In genomic region chr11:44950036-44950624, GRCh38 we compare ENCODE assay signal across 8 cellular contexts. TPM values are rescaled to one million over a fixed set of nuclear protein-coding genes. Genes with fewer than 3 reads are reported as not detected.
DNase-seq lines count a peak whose midpoint lies in the region; ATAC-seq and TF ChIP-seq lines count a peak whose summit lies in the region.

No MANE protein-coding gene starts in this region.

- H3K27ac ChIP-seq in CD4-positive, CD25-positive, alpha-beta regulatory T cell (ENCODE audit: insufficient read depth, low read length, poor library complexity, severe bottlenecking): no peak overlapping the region

- no peaks in the 10 kb centered on the region for H3K27me3 ChIP-seq in CD4-positive, CD25-positive, alpha-beta regulatory T cell (ENCODE audit: control insufficient read depth, insufficient read depth, low read length)

- ATAC-seq in CD4-positive, CD25-positive, alpha-beta regulatory T cell (ENCODE audit: low read depth in 2 of 2): no peak
- peak; percentile 22 for ATAC-seq in stimulated activated effector memory CD8-positive, alpha-beta T cell treated with anti-CD3 and anti-CD28 coated beads, Interleukin-12 subunit alpha, Interleukin-12 subunit beta, amount 100 ng/mL, for 72 hours
- ATAC-seq in HG03196 (IDR thresholded peaks at IDR 0.05; ENCODE audit: unreplicated experiment) (no peak), GM18520 (IDR thresholded peaks at IDR 0.05; ENCODE audit: unreplicated experiment) (no peak)

- DNase-seq in CD4-positive, CD25-positive, alpha-beta regulatory T cell: no peak
- peak; percentile 75 for DNase-seq in NCI-H69 (lab: John Stamatoyannopoulos, UW)
- DNase-seq in astrocyte of the spinal cord (ENCODE audit: low read depth, low spot score): no peak
- DNase-seq in left kidney (ENCODE audit: low read depth, low spot score): peak; percentile 80
- peak; percentile 32 to 71 for DNase-seq in stimulated activated effector memory CD8-positive, alpha-beta T cell treated with anti-CD3 and anti-CD28 coated beads, Interleukin-12 subunit alpha, Interleukin-12 subunit beta, amount 100 ng/mL, for 72 hours (ENCODE audit: low spot score in 2 of 2)
- DNase-seq in NCI-H1436 treated with DMSO at 0.1 percent for 48 hours (lab: John Stamatoyannopoulos, UW): no peak

- H3K9me3 Mint-ChIP-seq in CD4-positive, CD25-positive, alpha-beta regulatory T cell: no peaks in the 10 kb centered on the region
- no peaks in the 10 kb centered on the region for H3K9me3 Mint-ChIP-seq in stimulated activated effector memory CD8-positive, alpha-beta T cell treated with anti-CD3 and anti-CD28 coated beads, Interleukin-12 subunit alpha, Interleukin-12 subunit beta, amount 100 ng/mL, for 72 hours

- H3K9me3 ChIP-seq in CD4-positive, CD25-positive, alpha-beta regulatory T cell (ENCODE audit: control insufficient read depth in 2 of 2, low read length in 2 of 2): no peaks in the 10 kb centered on the region

- no peak overlapping the region for H3K4me3 ChIP-seq in CD4-positive, CD25-positive, alpha-beta regulatory T cell (ENCODE audit: low read depth, low read length)
- peak overlapping the region; percentile 53 for H3K4me3 ChIP-seq in astrocyte of the spinal cord (ENCODE audit: low read depth, low read length)

- no peaks in the 10 kb centered on the region for H3K36me3 ChIP-seq in CD4-positive, CD25-positive, alpha-beta regulatory T cell (ENCODE audit: control insufficient read depth, insufficient read depth, low read length)

- peaks cover 0 to 13% (median 7%) of the 10 kb centered on the region in 4 donors for H3K4me1 Mint-ChIP-seq in CD4-positive, CD25-positive, alpha-beta regulatory T cell
- peaks cover 53% of the 10 kb centered on the region for H3K4me1 Mint-ChIP-seq in stimulated activated effector memory CD8-positive, alpha-beta T cell treated with anti-CD3 and anti-CD28 coated beads, Interleukin-12 subunit alpha, Interleukin-12 subunit beta, amount 100 ng/mL, for 72 hours

- H3K27me3 Mint-ChIP-seq in CD4-positive, CD25-positive, alpha-beta regulatory T cell: peaks cover 7% of the 10 kb centered on the region

- peak overlapping the region; percentile 76 to 90 (median 83) for H3K4me3 Mint-ChIP-seq in CD4-positive, CD25-positive, alpha-beta regulatory T cell
- H3K4me3 Mint-ChIP-seq in stimulated activated effector memory CD8-positive, alpha-beta T cell treated with anti-CD3 and anti-CD28 coated beads, Interleukin-12 subunit alpha, Interleukin-12 subunit beta, amount 100 ng/mL, for 72 hours: peak overlapping the region; percentile 78

- in situ Hi-C loops in astrocyte of the spinal cord (cut with HindIII; ENCODE audit: low sequenced_read_pairs): no loop called here

- no peaks in the 10 kb centered on the region for H3K36me3 Mint-ChIP-seq in CD4-positive, CD25-positive, alpha-beta regulatory T cell
- H3K36me3 Mint-ChIP-seq in stimulated activated effector memory CD8-positive, alpha-beta T cell treated with anti-CD3 and anti-CD28 coated beads, Interleukin-12 subunit alpha, Interleukin-12 subunit beta, amount 100 ng/mL, for 72 hours: no peaks in the 10 kb centered on the region

- no peak for TF ChIP-seq CTCF in astrocyte of the spinal cord (IDR thresholded peaks at IDR 0.05; ENCODE audit: low read depth, low read length)

- peaks cover 20% of the 10 kb centered on the region for H3K4me1 ChIP-seq in CD4-positive, CD25-positive, alpha-beta regulatory T cell (ENCODE audit: control insufficient read depth, insufficient read depth, low read length, poor library complexity, severe bottlenecking)

- H3K27ac Mint-ChIP-seq in CD4-positive, CD25-positive, alpha-beta regulatory T cell: no peak overlapping the region
- peak overlapping the region; percentile 65 for H3K27ac Mint-ChIP-seq in stimulated activated effector memory CD8-positive, alpha-beta T cell treated with anti-CD3 and anti-CD28 coated beads, Interleukin-12 subunit alpha, Interleukin-12 subunit beta, amount 100 ng/mL, for 72 hours

RNA-seq across cellular contexts. Expression of gene TP53I11, which starts 0.6 kb away (rescaled TPM):
- 17.4 TPM for total RNA-seq in CD4-positive, CD25-positive, alpha-beta regulatory T cell
- polyA plus RNA-seq in CD4-positive, CD25-positive, alpha-beta regulatory T cell: 1 to 10 TPM; 2.0 to 8.5 (median 2.4) TPM

Comparison
In these comparisons a context has a peak if more than half of its experiments do, and no peak if none do; other contexts are left out.
1. DNase-seq: peak in NCI-H69 (single experiment), left kidney (single experiment) and stimulated activated effector memory CD8-positive, alpha-beta T cell treated with anti-CD3 and anti-CD28 coated beads, Interleukin-12 subunit alpha, Interleukin-12 subunit beta, amount 100 ng/mL, for 72 hours (2 of 2); none in CD4-positive, CD25-positive, alpha-beta regulatory T cell (0 of 3), astrocyte of the spinal cord (single experiment) and NCI-H1436 treated with DMSO at 0.1 percent for 48 hours (single experiment).